8 cellular contexts compared by ENCODE assay signal in genomic region chr9:39484292-39484691, GRCh38.
A peak's percentile ranks its signal among the peaks of the same experiment; 100 is the strongest.
DNase-seq lines count a peak whose midpoint lies in the region; ATAC-seq and FAIRE-seq lines count a peak whose summit lies in the region.
"Not testable (repeated sequence)": the region's sequence is repeated elsewhere in the genome, so short reads cannot be mapped to it uniquely, and the experiment has no call there.

No MANE protein-coding gene starts in this region.

- not testable (repeated sequence) for H3K27ac ChIP-seq in small intestine (ENCODE audit: low read depth in 1 of 2, low read length in 1 of 2)

- H3K4me3 ChIP-seq in small intestine (ENCODE audit: low read depth in 1 of 2, low read length in 2 of 2): not testable (repeated sequence)

- not testable (repeated sequence) for H3K27me3 ChIP-seq in small intestine (ENCODE audit: control insufficient read depth in 2 of 2, insufficient read depth in 2 of 2, low read length in 2 of 2)

- peak; percentile 90 for FAIRE-seq in small intestine (lab: Jason Lieb, UNC)

- H3K9me3 ChIP-seq in small intestine (ENCODE audit: control insufficient read depth, low read depth): not testable (repeated sequence)

- not testable (repeated sequence) for DNase-seq in small intestine

- not testable (repeated sequence) for H3K36me3 ChIP-seq in small intestine (ENCODE audit: control insufficient read depth in 2 of 2, insufficient read depth in 2 of 2, low read length in 2 of 2)

- H3K4me1 ChIP-seq in small intestine (ENCODE audit: control insufficient read depth in 2 of 2, insufficient read depth in 1 of 2, low read depth in 1 of 2, low read length in 1 of 2): not testable (repeated sequence)

- ATAC-seq in GM18517 (IDR thresholded peaks at IDR 0.05; ENCODE audit: unreplicated experiment): peak; percentile 88
- peak; percentile 86 for ATAC-seq in GM19043 (IDR thresholded peaks at IDR 0.05; ENCODE audit: low read depth, unreplicated experiment)
- peak; percentile 88 for ATAC-seq in GM21390 (IDR thresholded peaks at IDR 0.05; ENCODE audit: unreplicated experiment)
- peak; percentile 84 for ATAC-seq in HG02571 (IDR thresholded peaks at IDR 0.05; ENCODE audit: unreplicated experiment)
- ATAC-seq in HG02981 (IDR thresholded peaks at IDR 0.05; ENCODE audit: unreplicated experiment): peak; percentile 64
- ATAC-seq in HG03175 (IDR thresholded peaks at IDR 0.05; ENCODE audit: unreplicated experiment): peak; percentile 78
- peak; percentile 48 for ATAC-seq in HG03558 (IDR thresholded peaks at IDR 0.05; ENCODE audit: extremely low read depth, unreplicated experiment)

- 48 to 71% (median 67%) methylated on average over 1 of the region's 1 CpG for WGBS in small intestine, 3 donors
